In the genomic region with DNA sequence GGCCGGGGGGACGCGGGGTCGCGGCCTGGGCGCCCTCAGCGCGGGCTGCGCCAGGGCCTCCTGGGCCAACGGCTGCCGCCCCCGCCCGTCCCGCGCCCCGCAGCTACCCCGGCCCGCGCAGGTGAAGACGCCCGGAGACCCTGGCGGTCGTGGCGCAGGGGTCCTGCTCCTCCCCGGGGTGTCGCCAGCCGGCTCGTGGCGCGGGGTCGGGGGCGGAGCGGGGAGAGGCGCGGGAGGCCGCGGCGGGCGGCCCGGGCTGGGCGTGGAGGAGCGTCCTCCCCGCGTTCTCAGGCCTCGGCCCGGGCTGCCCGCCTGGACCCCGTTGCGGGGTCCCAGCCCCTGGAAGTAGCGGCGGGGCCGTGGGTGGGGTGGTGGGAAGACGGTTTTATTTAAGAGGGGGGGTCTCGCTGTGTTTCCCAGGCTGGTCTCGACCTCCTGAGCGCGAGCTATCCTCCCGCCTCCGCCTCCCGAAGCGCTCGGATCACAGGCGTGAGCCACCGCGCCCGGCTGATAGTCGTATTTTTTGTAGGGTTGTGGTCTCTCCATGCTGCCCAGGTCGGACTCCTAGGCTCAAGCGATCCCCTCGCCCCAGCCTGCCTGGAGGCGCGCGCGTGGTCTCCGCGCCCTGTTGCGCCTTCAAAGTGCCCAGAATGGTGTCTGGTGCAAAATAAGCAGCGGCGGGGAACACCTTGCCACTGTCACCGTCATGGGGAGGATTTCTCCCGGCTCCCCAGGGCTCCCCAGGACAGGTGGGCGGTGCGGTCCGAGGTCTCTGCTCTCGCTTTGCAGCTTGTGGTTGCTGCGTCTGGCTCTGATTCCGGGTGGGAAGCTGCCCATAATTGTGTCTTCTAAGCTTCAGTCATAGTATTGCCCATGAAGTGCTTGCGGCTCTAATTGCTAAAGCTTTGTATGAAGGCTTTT, we compare ENCODE assay signal across 1 cellular context.
TF ChIP-seq lines count a peak whose summit lies in the region.

No MANE protein-coding gene starts in this region.

TF ChIP-seq in HepG2, 621 proteins besides CTCF, POLR2A, EP300 and RAD21 (continued from another document and continues in another):
- TF ChIP-seq NR3C1 (CRISPR knock-in tag; IDR thresholded peaks at IDR 0.05) (no peak), ZNF354B (CRISPR knock-in tag; IDR thresholded peaks at IDR 0.05) (no peak), TGIF2 (CRISPR knock-in tag; IDR thresholded peaks at IDR 0.05) (0 out of 2 replicates have a peak, but pooled peaks have one; percentile 8), SMAD3 (CRISPR knock-in tag; IDR thresholded peaks at IDR 0.05) (no peak), KDM5B (CRISPR knock-in tag; IDR thresholded peaks at IDR 0.05; ENCODE audit: borderline replicate concordance) (peak; percentile 27; the same call in 1 of the 2 replicates), ZNF549 (CRISPR knock-in tag; IDR thresholded peaks at IDR 0.05) (no peak), ZNF530 (CRISPR knock-in tag; IDR thresholded peaks at IDR 0.05; ENCODE audit: low read depth) (no peak), XBP1 (CRISPR knock-in tag; IDR thresholded peaks at IDR 0.05) (no peak), KLF11 (CRISPR knock-in tag; IDR thresholded peaks at IDR 0.05) (no peak), ZNF772 (CRISPR knock-in tag; IDR thresholded peaks at IDR 0.05) (no peak), MTF2 (CRISPR knock-in tag; IDR thresholded peaks at IDR 0.05; ENCODE audit: borderline replicate concordance) (no peak), U2AF2 (IDR thresholded peaks at IDR 0.05; ENCODE audit: low read depth, low read length) (no peak), RAD51 (IDR thresholded peaks at IDR 0.05; ENCODE audit: borderline replicate concordance) (no peak), ZFP41 (CRISPR knock-in tag; IDR thresholded peaks at IDR 0.05; ENCODE audit: borderline replicate concordance) (no peak), PRMT3 (CRISPR knock-in tag; IDR thresholded peaks at IDR 0.05; ENCODE audit: borderline replicate concordance, low read depth) (no peak), ZNF333 (CRISPR knock-in tag; IDR thresholded peaks at IDR 0.05; ENCODE audit: borderline replicate concordance) (no peak), KMT2B (CRISPR knock-in tag; IDR thresholded peaks at IDR 0.05) (no peak), PTBP1 (IDR thresholded peaks at IDR 0.05; ENCODE audit: low read depth, low read length, poor library complexity, severe bottlenecking) (no peak), NCOA1 (CRISPR knock-in tag; IDR thresholded peaks at IDR 0.05) (no peak), ZNF883 (CRISPR knock-in tag; IDR thresholded peaks at IDR 0.05; ENCODE audit: not compliant biosample characterization) (no peak), SETDB1 (CRISPR knock-in tag; IDR thresholded peaks at IDR 0.05; ENCODE audit: borderline replicate concordance) (no peak), CCAR2 (optimal IDR thresholded peaks at IDR 0.05; ENCODE audit: low read depth, low read length) (no peak), ZNF136 (CRISPR knock-in tag; IDR thresholded peaks at IDR 0.05; ENCODE audit: low read depth) (no peak), ARNT2 (CRISPR knock-in tag; IDR thresholded peaks at IDR 0.05; ENCODE audit: low read depth) (no peak), NR2C2 (CRISPR knock-in tag; IDR thresholded peaks at IDR 0.05; ENCODE audit: borderline replicate concordance) (no peak), ZNF230 (CRISPR knock-in tag; IDR thresholded peaks at IDR 0.05) (no peak; the same call in 1 of the 2 replicates), TRIM24 (CRISPR knock-in tag; IDR thresholded peaks at IDR 0.05) (no peak), KDM6A (CRISPR knock-in tag; IDR thresholded peaks at IDR 0.05; ENCODE audit: low read depth) (no peak), RBFOX2 (IDR thresholded peaks at IDR 0.05; ENCODE audit: low read depth, low read length) (0 out of 2 replicates have a peak, but pooled peaks have one; percentile 12), KLF16 (CRISPR knock-in tag; IDR thresholded peaks at IDR 0.05) (no peak), SSRP1 (CRISPR knock-in tag; IDR thresholded peaks at IDR 0.05) (no peak), MATR3 (CRISPR knock-in tag; IDR thresholded peaks at IDR 0.05) (no peak), JARID2 (CRISPR knock-in tag; IDR thresholded peaks at IDR 0.05; ENCODE audit: insufficient replicate concordance) (no peak), KAT2B (IDR thresholded peaks at IDR 0.05; ENCODE audit: borderline replicate concordance, low read depth, low read length) (no peak), ARID2 (CRISPR knock-in tag; IDR thresholded peaks at IDR 0.05; ENCODE audit: borderline replicate concordance) (no peak), SNRNP70 (IDR thresholded peaks at IDR 0.05; ENCODE audit: low read depth, low read length) (no peak), ZNF543 (CRISPR knock-in tag; IDR thresholded peaks at IDR 0.05) (no peak), SNAPC2 (CRISPR knock-in tag; IDR thresholded peaks at IDR 0.05) (no peak), FOXK2 (IDR thresholded peaks at IDR 0.05) (no peak), ETV6 (CRISPR knock-in tag; conservative IDR thresholded peaks at IDR 0.05) (no peak), ZBTB8A (CRISPR knock-in tag; IDR thresholded peaks at IDR 0.05; ENCODE audit: borderline replicate concordance, low read depth) (no peak)
- TF ChIP-seq, protein P1, sequence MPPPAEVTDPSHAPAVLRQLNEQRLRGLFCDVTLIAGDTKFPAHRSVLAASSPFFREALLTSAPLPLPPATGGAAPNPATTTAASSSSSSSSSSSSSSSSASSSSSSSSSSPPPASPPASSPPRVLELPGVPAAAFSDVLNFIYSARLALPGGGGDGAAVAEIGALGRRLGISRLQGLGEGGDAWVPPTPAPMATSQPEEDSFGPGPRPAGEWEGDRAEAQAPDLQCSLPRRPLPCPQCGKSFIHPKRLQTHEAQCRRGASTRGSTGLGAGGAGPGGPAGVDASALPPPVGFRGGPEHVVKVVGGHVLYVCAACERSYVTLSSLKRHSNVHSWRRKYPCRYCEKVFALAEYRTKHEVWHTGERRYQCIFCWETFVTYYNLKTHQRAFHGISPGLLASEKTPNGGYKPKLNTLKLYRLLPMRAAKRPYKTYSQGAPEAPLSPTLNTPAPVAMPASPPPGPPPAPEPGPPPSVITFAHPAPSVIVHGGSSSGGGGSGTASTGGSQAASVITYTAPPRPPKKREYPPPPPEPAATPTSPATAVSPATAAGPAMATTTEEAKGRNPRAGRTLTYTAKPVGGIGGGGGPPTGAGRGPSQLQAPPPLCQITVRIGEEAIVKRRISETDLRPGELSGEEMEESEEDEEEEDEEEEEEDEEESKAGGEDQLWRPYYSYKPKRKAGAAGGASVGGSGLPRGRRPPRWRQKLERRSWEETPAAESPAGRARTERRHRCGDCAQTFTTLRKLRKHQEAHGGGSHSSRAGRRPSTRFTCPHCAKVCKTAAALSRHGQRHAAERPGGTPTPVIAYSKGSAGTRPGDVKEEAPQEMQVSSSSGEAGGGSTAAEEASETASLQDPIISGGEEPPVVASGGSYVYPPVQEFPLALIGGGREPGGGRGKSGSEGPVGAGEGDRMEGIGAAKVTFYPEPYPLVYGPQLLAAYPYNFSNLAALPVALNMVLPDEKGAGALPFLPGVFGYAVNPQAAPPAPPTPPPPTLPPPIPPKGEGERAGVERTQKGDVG (CRISPR knock-in tag; IDR thresholded peaks at IDR 0.05; ENCODE audit: borderline replicate concordance) = no peak
- TF ChIP-seq, protein P2, sequence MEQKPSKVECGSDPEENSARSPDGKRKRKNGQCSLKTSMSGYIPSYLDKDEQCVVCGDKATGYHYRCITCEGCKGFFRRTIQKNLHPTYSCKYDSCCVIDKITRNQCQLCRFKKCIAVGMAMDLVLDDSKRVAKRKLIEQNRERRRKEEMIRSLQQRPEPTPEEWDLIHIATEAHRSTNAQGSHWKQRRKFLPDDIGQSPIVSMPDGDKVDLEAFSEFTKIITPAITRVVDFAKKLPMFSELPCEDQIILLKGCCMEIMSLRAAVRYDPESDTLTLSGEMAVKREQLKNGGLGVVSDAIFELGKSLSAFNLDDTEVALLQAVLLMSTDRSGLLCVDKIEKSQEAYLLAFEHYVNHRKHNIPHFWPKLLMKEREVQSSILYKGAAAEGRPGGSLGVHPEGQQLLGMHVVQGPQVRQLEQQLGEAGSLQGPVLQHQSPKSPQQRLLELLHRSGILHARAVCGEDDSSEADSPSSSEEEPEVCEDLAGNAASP (CRISPR knock-in tag; IDR thresholded peaks at IDR 0.05; ENCODE audit: borderline replicate concordance) = no peak
- TF ChIP-seq, protein P3, sequence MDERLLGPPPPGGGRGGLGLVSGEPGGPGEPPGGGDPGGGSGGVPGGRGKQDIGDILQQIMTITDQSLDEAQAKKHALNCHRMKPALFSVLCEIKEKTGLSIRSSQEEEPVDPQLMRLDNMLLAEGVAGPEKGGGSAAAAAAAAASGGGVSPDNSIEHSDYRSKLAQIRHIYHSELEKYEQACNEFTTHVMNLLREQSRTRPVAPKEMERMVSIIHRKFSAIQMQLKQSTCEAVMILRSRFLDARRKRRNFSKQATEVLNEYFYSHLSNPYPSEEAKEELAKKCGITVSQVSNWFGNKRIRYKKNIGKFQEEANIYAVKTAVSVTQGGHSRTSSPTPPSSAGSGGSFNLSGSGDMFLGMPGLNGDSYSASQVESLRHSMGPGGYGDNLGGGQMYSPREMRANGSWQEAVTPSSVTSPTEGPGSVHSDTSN (CRISPR knock-in tag; IDR thresholded peaks at IDR 0.05) = no peak
- TF ChIP-seq, protein P4, sequence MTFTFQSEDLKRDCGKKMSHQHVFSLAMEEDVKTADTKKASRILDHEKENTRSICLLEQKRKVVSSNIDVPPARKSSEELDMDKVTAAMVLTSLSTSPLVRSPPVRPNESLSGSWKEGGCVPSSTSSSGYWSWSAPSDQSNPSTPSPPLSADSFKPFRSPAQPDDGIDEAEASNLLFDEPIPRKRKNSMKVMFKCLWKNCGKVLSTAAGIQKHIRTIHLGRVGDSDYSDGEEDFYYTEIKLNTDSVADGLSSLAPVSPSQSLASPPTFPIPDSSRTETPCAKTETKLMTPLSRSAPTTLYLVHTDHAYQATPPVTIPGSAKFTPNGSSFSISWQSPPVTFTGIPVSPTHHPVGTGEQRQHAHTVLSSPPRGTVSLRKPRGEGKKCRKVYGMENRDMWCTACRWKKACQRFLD (CRISPR knock-in tag; IDR thresholded peaks at IDR 0.05; ENCODE audit: borderline replicate concordance) = no peak
- TF ChIP-seq, protein P5, sequence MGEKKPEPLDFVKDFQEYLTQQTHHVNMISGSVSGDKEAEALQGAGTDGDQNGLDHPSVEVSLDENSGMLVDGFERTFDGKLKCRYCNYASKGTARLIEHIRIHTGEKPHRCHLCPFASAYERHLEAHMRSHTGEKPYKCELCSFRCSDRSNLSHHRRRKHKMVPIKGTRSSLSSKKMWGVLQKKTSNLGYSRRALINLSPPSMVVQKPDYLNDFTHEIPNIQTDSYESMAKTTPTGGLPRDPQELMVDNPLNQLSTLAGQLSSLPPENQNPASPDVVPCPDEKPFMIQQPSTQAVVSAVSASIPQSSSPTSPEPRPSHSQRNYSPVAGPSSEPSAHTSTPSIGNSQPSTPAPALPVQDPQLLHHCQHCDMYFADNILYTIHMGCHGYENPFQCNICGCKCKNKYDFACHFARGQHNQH (CRISPR knock-in tag; IDR thresholded peaks at IDR 0.05) = no peak
- TF ChIP-seq, protein P6, sequence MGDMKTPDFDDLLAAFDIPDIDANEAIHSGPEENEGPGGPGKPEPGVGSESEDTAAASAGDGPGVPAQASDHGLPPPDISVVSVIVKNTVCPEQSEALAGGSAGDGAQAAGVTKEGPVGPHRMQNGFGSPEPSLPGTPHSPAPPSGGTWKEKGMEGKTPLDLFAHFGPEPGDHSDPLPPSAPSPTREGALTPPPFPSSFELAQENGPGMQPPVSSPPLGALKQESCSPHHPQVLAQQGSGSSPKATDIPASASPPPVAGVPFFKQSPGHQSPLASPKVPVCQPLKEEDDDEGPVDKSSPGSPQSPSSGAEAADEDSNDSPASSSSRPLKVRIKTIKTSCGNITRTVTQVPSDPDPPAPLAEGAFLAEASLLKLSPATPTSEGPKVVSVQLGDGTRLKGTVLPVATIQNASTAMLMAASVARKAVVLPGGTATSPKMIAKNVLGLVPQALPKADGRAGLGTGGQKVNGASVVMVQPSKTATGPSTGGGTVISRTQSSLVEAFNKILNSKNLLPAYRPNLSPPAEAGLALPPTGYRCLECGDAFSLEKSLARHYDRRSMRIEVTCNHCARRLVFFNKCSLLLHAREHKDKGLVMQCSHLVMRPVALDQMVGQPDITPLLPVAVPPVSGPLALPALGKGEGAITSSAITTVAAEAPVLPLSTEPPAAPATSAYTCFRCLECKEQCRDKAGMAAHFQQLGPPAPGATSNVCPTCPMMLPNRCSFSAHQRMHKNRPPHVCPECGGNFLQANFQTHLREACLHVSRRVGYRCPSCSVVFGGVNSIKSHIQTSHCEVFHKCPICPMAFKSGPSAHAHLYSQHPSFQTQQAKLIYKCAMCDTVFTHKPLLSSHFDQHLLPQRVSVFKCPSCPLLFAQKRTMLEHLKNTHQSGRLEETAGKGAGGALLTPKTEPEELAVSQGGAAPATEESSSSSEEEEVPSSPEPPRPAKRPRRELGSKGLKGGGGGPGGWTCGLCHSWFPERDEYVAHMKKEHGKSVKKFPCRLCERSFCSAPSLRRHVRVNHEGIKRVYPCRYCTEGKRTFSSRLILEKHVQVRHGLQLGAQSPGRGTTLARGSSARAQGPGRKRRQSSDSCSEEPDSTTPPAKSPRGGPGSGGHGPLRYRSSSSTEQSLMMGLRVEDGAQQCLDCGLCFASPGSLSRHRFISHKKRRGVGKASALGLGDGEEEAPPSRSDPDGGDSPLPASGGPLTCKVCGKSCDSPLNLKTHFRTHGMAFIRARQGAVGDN (CRISPR knock-in tag; IDR thresholded peaks at IDR 0.05) = peak; percentile 53
- TF ChIP-seq, protein P7, sequence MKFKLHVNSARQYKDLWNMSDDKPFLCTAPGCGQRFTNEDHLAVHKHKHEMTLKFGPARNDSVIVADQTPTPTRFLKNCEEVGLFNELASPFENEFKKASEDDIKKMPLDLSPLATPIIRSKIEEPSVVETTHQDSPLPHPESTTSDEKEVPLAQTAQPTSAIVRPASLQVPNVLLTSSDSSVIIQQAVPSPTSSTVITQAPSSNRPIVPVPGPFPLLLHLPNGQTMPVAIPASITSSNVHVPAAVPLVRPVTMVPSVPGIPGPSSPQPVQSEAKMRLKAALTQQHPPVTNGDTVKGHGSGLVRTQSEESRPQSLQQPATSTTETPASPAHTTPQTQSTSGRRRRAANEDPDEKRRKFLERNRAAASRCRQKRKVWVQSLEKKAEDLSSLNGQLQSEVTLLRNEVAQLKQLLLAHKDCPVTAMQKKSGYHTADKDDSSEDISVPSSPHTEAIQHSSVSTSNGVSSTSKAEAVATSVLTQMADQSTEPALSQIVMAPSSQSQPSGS (CRISPR knock-in tag; IDR thresholded peaks at IDR 0.05) = no peak
- TF ChIP-seq, protein P8, sequence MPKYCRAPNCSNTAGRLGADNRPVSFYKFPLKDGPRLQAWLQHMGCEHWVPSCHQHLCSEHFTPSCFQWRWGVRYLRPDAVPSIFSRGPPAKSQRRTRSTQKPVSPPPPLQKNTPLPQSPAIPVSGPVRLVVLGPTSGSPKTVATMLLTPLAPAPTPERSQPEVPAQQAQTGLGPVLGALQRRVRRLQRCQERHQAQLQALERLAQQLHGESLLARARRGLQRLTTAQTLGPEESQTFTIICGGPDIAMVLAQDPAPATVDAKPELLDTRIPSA (CRISPR knock-in tag; IDR thresholded peaks at IDR 0.05; ENCODE audit: borderline replicate concordance) = no peak
- TF ChIP-seq, protein P9, sequence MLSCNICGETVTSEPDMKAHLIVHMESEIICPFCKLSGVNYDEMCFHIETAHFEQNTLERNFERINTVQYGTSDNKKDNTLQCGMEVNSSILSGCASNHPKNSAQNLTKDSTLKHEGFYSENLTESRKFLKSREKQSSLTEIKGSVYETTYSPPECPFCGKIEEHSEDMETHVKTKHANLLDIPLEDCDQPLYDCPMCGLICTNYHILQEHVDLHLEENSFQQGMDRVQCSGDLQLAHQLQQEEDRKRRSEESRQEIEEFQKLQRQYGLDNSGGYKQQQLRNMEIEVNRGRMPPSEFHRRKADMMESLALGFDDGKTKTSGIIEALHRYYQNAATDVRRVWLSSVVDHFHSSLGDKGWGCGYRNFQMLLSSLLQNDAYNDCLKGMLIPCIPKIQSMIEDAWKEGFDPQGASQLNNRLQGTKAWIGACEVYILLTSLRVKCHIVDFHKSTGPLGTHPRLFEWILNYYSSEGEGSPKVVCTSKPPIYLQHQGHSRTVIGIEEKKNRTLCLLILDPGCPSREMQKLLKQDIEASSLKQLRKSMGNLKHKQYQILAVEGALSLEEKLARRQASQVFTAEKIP (CRISPR knock-in tag; IDR thresholded peaks at IDR 0.05; ENCODE audit: borderline replicate concordance) = no peak
